19 cellular contexts compared by ENCODE assay signal in the genomic region with DNA sequence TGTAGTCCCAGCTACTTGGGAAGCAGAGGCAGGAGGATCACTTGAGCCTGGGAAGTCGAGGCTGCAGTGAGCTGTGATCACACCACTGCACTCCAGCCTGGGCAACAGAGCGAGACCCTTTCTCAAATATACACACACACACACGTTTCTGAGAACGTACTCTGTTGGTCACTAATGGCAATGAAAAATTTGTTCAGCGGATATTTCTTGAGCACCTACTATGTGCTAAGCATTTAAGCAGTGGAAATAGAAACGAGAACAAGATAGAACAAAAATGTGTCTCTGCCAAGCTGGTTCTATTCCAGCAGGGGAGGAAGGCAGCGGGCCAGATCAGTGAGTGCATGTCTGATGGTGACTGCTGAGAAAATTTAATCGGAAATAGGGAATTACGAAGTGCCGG. TPM values are rescaled to one million over a fixed set of nuclear protein-coding genes. Genes with fewer than 3 reads are reported as not detected.
A peak's percentile ranks its signal among the peaks of the same experiment; 100 is the strongest.
DNase-seq lines count a peak whose midpoint lies in the region; ATAC-seq and TF ChIP-seq lines count a peak whose summit lies in the region.
"Had no signal": no experiment of that assay in that cellular context is flagged by ENCODE, and none has a peak within 500 bp of the region (broad histone marks: within the 10 kb centered on the region; RNA-seq: fewer than 3 reads in every experiment).

No MANE protein-coding gene starts in this region.

- H3K4me3 Mint-ChIP-seq in T-helper 2 cell treated with Interferon-gamma antibody and Interleukin-4, amounts not matched to agents 5 μg/mL and 100 μg/mL, for 36 hours: no peak overlapping the region
- H3K4me3 Mint-ChIP-seq in CD8-positive, alpha-beta memory T cell: no peak overlapping the region
- H3K4me3 Mint-ChIP-seq in activated naive CD8-positive, alpha-beta T cell: peak overlapping the region; percentile 17
- H3K4me3 Mint-ChIP-seq in naive thymus-derived CD4-positive, alpha-beta T cell: peak overlapping the region in 2 of 10 donors; percentile 12 to 58

- H3K4me1 ChIP-seq in CD8-positive, alpha-beta memory T cell (ENCODE audit: insufficient read depth, low read length): peaks cover 58% of the 10 kb centered on the region
- peaks cover 33 to 42% of the 10 kb centered on the region in 2 donors for H3K4me1 ChIP-seq in naive thymus-derived CD4-positive, alpha-beta T cell (ENCODE audit: control insufficient read depth in 2 of 2, insufficient read depth in 2 of 2, low read length in 2 of 2)
- H3K4me1 ChIP-seq in mucosa of descending colon (ENCODE audit: low read depth): peaks cover 28% of the 10 kb centered on the region

- H3K27ac ChIP-seq in CD8-positive, alpha-beta memory T cell (ENCODE audit: low read depth, low read length): no peak overlapping the region
- H3K27ac ChIP-seq in naive thymus-derived CD4-positive, alpha-beta T cell (ENCODE audit: low read depth, low read length): peak overlapping the region; percentile 55
- H3K27ac ChIP-seq: foreskin keratinocyte had no signal

- H3K27me3 ChIP-seq in CD8-positive, alpha-beta memory T cell (ENCODE audit: insufficient read depth, low read length, poor library complexity, severe bottlenecking): no peaks in the 10 kb centered on the region
- H3K27me3 ChIP-seq in naive thymus-derived CD4-positive, alpha-beta T cell (ENCODE audit: control insufficient read depth in 2 of 2, insufficient read depth in 2 of 2, low read length in 2 of 2): no peaks in the 10 kb centered on the region
- H3K27me3 ChIP-seq: BE2C, foreskin keratinocyte had no signal

- H3K4me1 Mint-ChIP-seq in T-helper 2 cell treated with Interferon-gamma antibody and Interleukin-4, amounts not matched to agents 5 μg/mL and 100 μg/mL, for 36 hours (ENCODE audit: low read depth): peaks cover 29% of the 10 kb centered on the region
- peaks cover 38 to 54% (median 45%) of the 10 kb centered on the region in 3 donors for H3K4me1 Mint-ChIP-seq in CD8-positive, alpha-beta memory T cell
- peaks cover 48% of the 10 kb centered on the region for H3K4me1 Mint-ChIP-seq in activated naive CD8-positive, alpha-beta T cell (ENCODE audit: low read depth)
- peaks cover 29 to 54% (median 46%) of the 10 kb centered on the region in 7 donors for H3K4me1 Mint-ChIP-seq in naive thymus-derived CD4-positive, alpha-beta T cell

- H3K9me3 Mint-ChIP-seq in T-helper 2 cell treated with Interferon-gamma antibody and Interleukin-4, amounts not matched to agents 5 μg/mL and 100 μg/mL, for 36 hours: no peaks in the 10 kb centered on the region
- no peaks in the 10 kb centered on the region for H3K9me3 Mint-ChIP-seq in CD8-positive, alpha-beta memory T cell
- H3K9me3 Mint-ChIP-seq in activated naive CD8-positive, alpha-beta T cell (ENCODE audit: low read depth): no peaks in the 10 kb centered on the region
- no peaks in the 10 kb centered on the region for H3K9me3 Mint-ChIP-seq in naive thymus-derived CD4-positive, alpha-beta T cell

- H3K4me3 ChIP-seq in CD8-positive, alpha-beta memory T cell (ENCODE audit: low read length): no peak overlapping the region
- no peak overlapping the region for H3K4me3 ChIP-seq in naive thymus-derived CD4-positive, alpha-beta T cell (ENCODE audit: low read length)
- H3K4me3 ChIP-seq in mucosa of descending colon: no peak overlapping the region
- H3K4me3 ChIP-seq: lung, skin epidermis had no signal

- CTCF ChIA-PET in CD8-positive, alpha-beta memory T cell (lab: Charles Lee): interaction anchor here (1.4 kb wide), 1 partner anchor 15 kb away, joined by 3 read pairs; no protein-coding TSS in a partner anchor
- CTCF ChIA-PET in naive thymus-derived CD4-positive, alpha-beta T cell (lab: Charles Lee): no interaction called here

- H3K27me3 Mint-ChIP-seq in T-helper 2 cell treated with Interferon-gamma antibody and Interleukin-4, amounts not matched to agents 5 μg/mL and 100 μg/mL, for 36 hours (ENCODE audit: low read depth): no peaks in the 10 kb centered on the region
- H3K27me3 Mint-ChIP-seq in CD8-positive, alpha-beta memory T cell: no peaks in the 10 kb centered on the region
- H3K27me3 Mint-ChIP-seq in activated naive CD8-positive, alpha-beta T cell: no peaks in the 10 kb centered on the region
- no peaks in the 10 kb centered on the region for H3K27me3 Mint-ChIP-seq in naive thymus-derived CD4-positive, alpha-beta T cell

- intact Hi-C loops in naive thymus-derived CD4-positive, alpha-beta T cell (cut with micrococcal nuclease): loop anchor here in 1 of 2 donors (5.0 kb wide), 1 partner anchor 199 kb away; no protein-coding TSS in a partner anchor
- intact Hi-C loops in mucosa of descending colon (cut with DNase I, micrococcal nuclease): no loop called here

- POLR2A ChIA-PET in CD8-positive, alpha-beta memory T cell (lab: Charles Lee): interaction anchor here (0.9 kb wide), 1 partner anchor 9 kb away, joined by 3 read pairs; no protein-coding TSS in a partner anchor
- POLR2A ChIA-PET in naive thymus-derived CD4-positive, alpha-beta T cell (lab: Charles Lee): interaction anchor here (1.2 to 3.2 kb wide), 4 partner anchors 10 to 234 kb away, joined by 3 to 15 read pairs (median 4); a partner anchor contains a TSS

- peaks cover 58% of the 10 kb centered on the region for H3K36me3 Mint-ChIP-seq in T-helper 2 cell treated with Interferon-gamma antibody and Interleukin-4, amounts not matched to agents 5 μg/mL and 100 μg/mL, for 36 hours (ENCODE audit: low read depth)
- peaks cover 4 to 52% (median 7%) of the 10 kb centered on the region in 3 donors for H3K36me3 Mint-ChIP-seq in CD8-positive, alpha-beta memory T cell
- H3K36me3 Mint-ChIP-seq in activated naive CD8-positive, alpha-beta T cell: peaks cover 7% of the 10 kb centered on the region
- H3K36me3 Mint-ChIP-seq in naive thymus-derived CD4-positive, alpha-beta T cell: peaks cover 4 to 30% (median 8%) of the 10 kb centered on the region in 5 donors

- no peak for ATAC-seq in naive thymus-derived CD4-positive, alpha-beta T cell
- no peak for ATAC-seq in mucosa of descending colon
- ATAC-seq: foreskin keratinocyte had no signal

- no peaks in the 10 kb centered on the region for H3K9me3 ChIP-seq in CD8-positive, alpha-beta memory T cell (ENCODE audit: low read length)
- H3K9me3 ChIP-seq in naive thymus-derived CD4-positive, alpha-beta T cell (ENCODE audit: control insufficient read depth in 2 of 3, low read length in 3 of 3): no peaks in the 10 kb centered on the region
- no peaks in the 10 kb centered on the region for H3K9me3 ChIP-seq in mucosa of descending colon
- H3K9me3 ChIP-seq: BE2C had no signal

- TF ChIP-seq CTCF in mucosa of descending colon (IDR thresholded peaks at IDR 0.05): no peak

- peak overlapping the region; percentile 47 for H3K27ac Mint-ChIP-seq in T-helper 2 cell treated with Interferon-gamma antibody and Interleukin-4, amounts not matched to agents 5 μg/mL and 100 μg/mL, for 36 hours
- H3K27ac Mint-ChIP-seq in CD8-positive, alpha-beta memory T cell: peak overlapping the region in 7 of 8 donors; percentile 65 to 95 (median 85)
- peak overlapping the region; percentile 87 for H3K27ac Mint-ChIP-seq in activated naive CD8-positive, alpha-beta T cell
- H3K27ac Mint-ChIP-seq in naive thymus-derived CD4-positive, alpha-beta T cell: peak overlapping the region; percentile 68 to 91 (median 83)

- DNase-seq in T-helper 2 cell treated with Interferon-gamma antibody and Interleukin-4, amounts not matched to agents 5 μg/mL and 100 μg/mL, for 36 hours (ENCODE audit: low spot score): no peak
- DNase-seq in T-helper 2 cell (no peak), NCI-H748 treated with DMSO at 0.1 percent for 48 hours (lab: John Stamatoyannopoulos, UW) (no peak), NCI-H1694 (lab: John Stamatoyannopoulos, UW) (no peak), mucosa of descending colon (no peak)
- no peak for DNase-seq in CD8-positive, alpha-beta memory T cell
- DNase-seq in naive thymus-derived CD4-positive, alpha-beta T cell: no peak
- DNase-seq: 8988T; activated CD8-positive, alpha-beta memory T cell treated with anti-CD3 and anti-CD28 coated beads, Interleukin-2, amount 50 U/mL, for 4 hours; BE2C; cortex of kidney; foreskin keratinocyte; hypothalamus; NCI-H1105 treated with DMSO at 0.1 percent for 48 hours; NCI-H526 treated with DMSO at 0.1 percent for 48 hours; Right ventricle myocardium superior had no signal

- H3K36me3 ChIP-seq in CD8-positive, alpha-beta memory T cell (ENCODE audit: insufficient read depth, low read length): peaks cover 21% of the 10 kb centered on the region
- peaks cover 8 to 33% (median 15%) of the 10 kb centered on the region in 3 experiments for H3K36me3 ChIP-seq in naive thymus-derived CD4-positive, alpha-beta T cell (ENCODE audit: control insufficient read depth in 2 of 3, insufficient read depth in 3 of 3, low read length in 3 of 3)
- no peaks in the 10 kb centered on the region for H3K36me3 ChIP-seq in mucosa of descending colon (ENCODE audit: low read depth)
- H3K36me3 ChIP-seq: BE2C had no signal

RNA-seq across cellular contexts. Expression of a gene that starts 8.7 kb away (rescaled TPM):
- 100 to 1,000 TPM; 238 to 258 TPM for total RNA-seq in CD8-positive, alpha-beta memory T cell
- polyA plus RNA-seq in CD8-positive, alpha-beta memory T cell: 821 TPM
- total RNA-seq in naive thymus-derived CD4-positive, alpha-beta T cell: 100 to 1,000 TPM in 4 of 5 experiments, 10 to 100 TPM in 1; 88.1 to 364 (median 141) TPM
- polyA plus RNA-seq in naive thymus-derived CD4-positive, alpha-beta T cell: 100 to 1,000 TPM; 379 to 575 TPM
- 100 to 1,000 TPM; 107 to 153 (median 119) TPM for total RNA-seq in mucosa of descending colon

RNA-seq across cellular contexts. Expression of a gene that starts 25.2 kb away (rescaled TPM):
- total RNA-seq in CD8-positive, alpha-beta memory T cell: 100 to 1,000 TPM; 198 to 210 TPM
- 32.8 TPM for polyA plus RNA-seq in CD8-positive, alpha-beta memory T cell
- 100 to 1,000 TPM in 1 of 5 experiments, 10 to 100 TPM in 4; 42.8 to 104 (median 64.0) TPM for total RNA-seq in naive thymus-derived CD4-positive, alpha-beta T cell
- 10 to 100 TPM; 38.4 to 41.2 TPM for polyA plus RNA-seq in naive thymus-derived CD4-positive, alpha-beta T cell
- total RNA-seq in mucosa of descending colon: 10 to 100 TPM; 72.8 to 90.9 (median 90.7) TPM

RNA-seq across cellular contexts. Expression of a gene that starts 25.6 kb away (rescaled TPM):
- 100 to 1,000 TPM; 185 to 188 TPM for total RNA-seq in CD8-positive, alpha-beta memory T cell
- polyA plus RNA-seq in CD8-positive, alpha-beta memory T cell: 176 TPM
- 100 to 1,000 TPM in 2 of 5 experiments, 10 to 100 TPM in 3; 55.2 to 134 (median 83.9) TPM for total RNA-seq in naive thymus-derived CD4-positive, alpha-beta T cell
- 100 to 1,000 TPM; 148 to 173 TPM for polyA plus RNA-seq in naive thymus-derived CD4-positive, alpha-beta T cell
- 10 to 100 TPM; 67.3 to 79.5 (median 76.7) TPM for total RNA-seq in mucosa of descending colon

RNA-seq across cellular contexts. Expression of a gene that starts 55.4 kb away (rescaled TPM):
- 10 to 100 TPM in 1 of 2 experiments, 1 to 10 TPM in 1; 8.4 to 11.4 TPM for total RNA-seq in CD8-positive, alpha-beta memory T cell
- polyA plus RNA-seq in CD8-positive, alpha-beta memory T cell: 4.5 TPM
- total RNA-seq in naive thymus-derived CD4-positive, alpha-beta T cell: 10 to 100 TPM in 2 of 5 experiments, 1 to 10 TPM in 3; 4.0 to 10.8 (median 8.8) TPM
- polyA plus RNA-seq in naive thymus-derived CD4-positive, alpha-beta T cell: 1 to 10 TPM; 3.7 to 4.2 TPM
- total RNA-seq in mucosa of descending colon: 1 to 10 TPM; 4.3 to 9.9 (median 6.6) TPM

RNA-seq across cellular contexts. Expression of a gene that starts 55.5 kb away (rescaled TPM):
- total RNA-seq in CD8-positive, alpha-beta memory T cell: 10 to 100 TPM; 58.7 to 66.6 TPM
- polyA plus RNA-seq in CD8-positive, alpha-beta memory T cell: 22.7 TPM
- 10 to 100 TPM; 36.3 to 69.4 (median 45.7) TPM for total RNA-seq in naive thymus-derived CD4-positive, alpha-beta T cell
- 10 to 100 TPM; 22.4 to 28.3 TPM for polyA plus RNA-seq in naive thymus-derived CD4-positive, alpha-beta T cell
- 10 to 100 TPM; 23.2 to 33.5 (median 24.8) TPM for total RNA-seq in mucosa of descending colon
